8 cellular contexts compared by ENCODE assay signal in the genomic region with DNA sequence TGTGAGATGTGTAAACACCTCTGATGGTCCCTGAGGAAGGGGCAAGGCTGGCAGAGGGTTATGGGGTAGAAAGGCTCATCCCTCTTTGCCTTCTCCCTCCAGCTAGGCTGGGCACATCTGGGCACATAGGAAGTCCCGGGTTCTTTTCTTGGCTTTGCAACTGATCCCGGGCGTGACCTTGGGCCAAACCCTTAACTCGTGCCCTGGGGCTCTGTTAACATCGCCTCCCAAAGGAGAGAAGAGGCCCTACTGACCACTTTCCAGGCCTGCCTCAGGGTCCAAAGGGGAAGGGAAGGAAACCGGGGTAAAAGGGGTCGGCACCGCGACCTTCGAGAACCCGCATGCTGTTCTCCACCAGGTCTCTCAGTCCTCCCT. TPM values are rescaled to one million over a fixed set of nuclear protein-coding genes. Genes with fewer than 3 reads are reported as not detected.
DNase-seq lines count a peak whose midpoint lies in the region; ATAC-seq and TF ChIP-seq lines count a peak whose summit lies in the region.

No MANE protein-coding gene starts in this region.

- peak overlapping the region; percentile 52 for H3K9ac ChIP-seq in SU-DHL-6 (ENCODE audit: low read length)

- DNase-seq in ELF-1 (ENCODE audit: low read depth, low spot score) (peak; percentile 15), heart right ventricle (no peak), gastrocnemius medialis (peak; percentile 35 to 54), GM19238 (ENCODE audit: insufficient read length, low spot score) (no peak), NCI-H2029 (lab: John Stamatoyannopoulos, UW) (no peak), endothelial cell (ENCODE audit: low spot score) (no peak)

- no peaks in the 10 kb centered on the region for H3K27me3 ChIP-seq in SU-DHL-6 (ENCODE audit: low read length)
- H3K27me3 ChIP-seq in heart right ventricle = no peaks in the 10 kb centered on the region
- H3K27me3 ChIP-seq in gastrocnemius medialis = no peaks in the 10 kb centered on the region

- peak overlapping the region; percentile 79 for H3K4me2 ChIP-seq in SU-DHL-6 (ENCODE audit: low read depth, low read length, poor library complexity, severe bottlenecking)

- H3K36me3 ChIP-seq in SU-DHL-6 (ENCODE audit: low read length) = no peaks in the 10 kb centered on the region
- H3K36me3 ChIP-seq in heart right ventricle = peaks cover 0 to 21% (median 0%) of the 10 kb centered on the region in 9 donors
- no peaks in the 10 kb centered on the region for H3K36me3 ChIP-seq in gastrocnemius medialis

- no peak overlapping the region for H3K27ac Mint-ChIP-seq in endothelial cell (ENCODE audit: unreplicated experiment)

- intact Hi-C loops in heart right ventricle (cut with DNase I) = no loop called here
- intact Hi-C loops in gastrocnemius medialis (cut with DNase I; ENCODE audit: low total_unique reads) = loop anchor here (5.0 to 10.0 kb wide), 2 partner anchors 108 to 210 kb away; a partner anchor contains a TSS

- no peaks in the 10 kb centered on the region for H3K9me3 ChIP-seq in SU-DHL-6 (ENCODE audit: insufficient read depth, low read length)
- no peaks in the 10 kb centered on the region for H3K9me3 ChIP-seq in heart right ventricle
- no peaks in the 10 kb centered on the region for H3K9me3 ChIP-seq in gastrocnemius medialis

- H3K27ac ChIP-seq in SU-DHL-6 (ENCODE audit: low read depth, low read length) (no peak overlapping the region), heart right ventricle (peak overlapping the region; percentile 65 to 95 (median 92)), gastrocnemius medialis (peak overlapping the region; percentile 88 to 97 (median 92))

- no peaks in the 10 kb centered on the region for H3K79me2 ChIP-seq in SU-DHL-6 (ENCODE audit: insufficient read depth, low read length)

- no peaks in the 10 kb centered on the region for H3K9me2 ChIP-seq in SU-DHL-6 (replicated peaks; ENCODE audit: insufficient read depth, low read length)

- H4K20me1 ChIP-seq in SU-DHL-6 (ENCODE audit: low read depth, low read length) = no peaks in the 10 kb centered on the region

- H3K27me3 Mint-ChIP-seq in endothelial cell (ENCODE audit: unreplicated experiment) = peaks cover 17% of the 10 kb centered on the region

- peak overlapping the region; percentile 40 for H3K4me3 ChIP-seq in SU-DHL-6 (ENCODE audit: insufficient read depth, low read length, poor library complexity, severe bottlenecking)
- peak overlapping the region; percentile 39 to 92 (median 78) for H3K4me3 ChIP-seq in heart right ventricle
- H3K4me3 ChIP-seq in gastrocnemius medialis = peak overlapping the region; percentile 81 to 92 (median 86)

- no peak for ATAC-seq in heart right ventricle
- ATAC-seq in gastrocnemius medialis = peak; percentile 4 to 15
- ATAC-seq in HG02852 (IDR thresholded peaks at IDR 0.05; ENCODE audit: unreplicated experiment) = no peak

- TF ChIP-seq POLR2A in gastrocnemius medialis (IDR thresholded peaks at IDR 0.05) = no peak

- peaks cover 18% of the 10 kb centered on the region for H3K4me1 Mint-ChIP-seq in endothelial cell (ENCODE audit: unreplicated experiment)

- H3F3A ChIP-seq in SU-DHL-6 (ENCODE audit: insufficient read depth) = peaks cover 6% of the 10 kb centered on the region; the same call in 1 of the 2 replicates

- H3K4me1 ChIP-seq in heart right ventricle (peaks cover 11 to 62% (median 38%) of the 10 kb centered on the region in 9 donors), gastrocnemius medialis (peaks cover 31 to 39% of the 10 kb centered on the region in 2 donors)

- no peaks in the 10 kb centered on the region for H3K9me3 Mint-ChIP-seq in endothelial cell (ENCODE audit: unreplicated experiment)

- TF ChIP-seq CTCF in SU-DHL-6 (IDR thresholded peaks at IDR 0.05; ENCODE audit: insufficient read depth, low read length, poor library complexity, severe bottlenecking) (no peak), heart right ventricle (IDR thresholded peaks at IDR 0.05) (no peak), gastrocnemius medialis (IDR thresholded peaks at IDR 0.05 in 4 of 5, conservative IDR thresholded peaks at IDR 0.05 in 1 of 5) (no peak), endothelial cell (IDR thresholded peaks at IDR 0.05; ENCODE audit: unreplicated experiment) (no peak)

- WGBS in heart right ventricle, 2 donors = 14 to 16% methylated on average over 11 of the region's 11 CpGs

- peaks cover 12% of the 10 kb centered on the region for H3K36me3 Mint-ChIP-seq in endothelial cell (ENCODE audit: low read depth, unreplicated experiment)

- in situ Hi-C loops in gastrocnemius medialis (cut with MboI; ENCODE audit: low sequenced_read_pairs in 4 of 4) = no loop called here

- no peak overlapping the region for H3K4me3 Mint-ChIP-seq in endothelial cell (ENCODE audit: unreplicated experiment)

- peak overlapping the region; percentile 7 for H2AFZ ChIP-seq in SU-DHL-6 (ENCODE audit: low read depth, low read length, severe bottlenecking)

RNA-seq across cellular contexts. Expression of a gene that starts 0.5 kb away (rescaled TPM):
- total RNA-seq in heart right ventricle (10 to 100 TPM; 31.6 to 49.9 (median 43.4) TPM), gastrocnemius medialis (10 to 100 TPM; 12.6 to 27.4 (median 15.4) TPM), endothelial cell (ENCODE audit: unreplicated experiment) (4.0 TPM)
- 10 to 100 TPM; 19.9 to 28.7 TPM for polyA plus RNA-seq in heart right ventricle

RNA-seq across cellular contexts. Expression of a gene that starts 2.3 kb away (rescaled TPM):
- total RNA-seq in heart right ventricle (10 to 100 TPM; 10.6 to 19.0 (median 14.8) TPM), gastrocnemius medialis (1 to 10 TPM; 4.5 to 8.1 (median 7.5) TPM), endothelial cell (ENCODE audit: unreplicated experiment) (10.9 TPM)
- polyA plus RNA-seq in heart right ventricle = 10 to 100 TPM; 13.5 to 17.7 TPM

RNA-seq across cellular contexts. Expression of a gene that starts 44.6 kb away (rescaled TPM):
- total RNA-seq in heart right ventricle = 100 to 1,000 TPM in 1 of 10 donors, 10 to 100 TPM in 6, 1 to 10 TPM in 3; 5.4 to 131 (median 24.0) TPM
- polyA plus RNA-seq in heart right ventricle = 10 to 100 TPM in 1 of 2 donors, 1 to 10 TPM in 1; 8.9 to 21.1 TPM
- total RNA-seq in gastrocnemius medialis = 10 to 100 TPM in 2 of 4 donors, 1 to 10 TPM in 2; 3.3 to 50.5 (median 20.3) TPM
- total RNA-seq in endothelial cell (ENCODE audit: unreplicated experiment) = 2.6 TPM

RNA-seq across cellular contexts. Expression of a gene that starts 50.0 kb away (rescaled TPM):
- 100 to 1,000 TPM; 278 to 496 (median 334) TPM for total RNA-seq in heart right ventricle
- polyA plus RNA-seq in heart right ventricle = 100 to 1,000 TPM; 134 to 225 TPM
- 100 to 1,000 TPM; 235 to 466 (median 387) TPM for total RNA-seq in gastrocnemius medialis
- total RNA-seq in endothelial cell (ENCODE audit: unreplicated experiment) = 6.4 TPM

Comparison
In these comparisons a context has a peak if more than half of its experiments do, and no peak if none do; other contexts are left out.
1. DNase-seq: peak in ELF-1 (single experiment) and gastrocnemius medialis (2 of 2); none in heart right ventricle (0 of 2), GM19238 (single experiment), NCI-H2029 (single experiment) and endothelial cell (single experiment).
2. ATAC-seq: peak in gastrocnemius medialis (2 of 2); none in heart right ventricle (0 of 8) and HG02852 (single experiment).
3. Peak in every context shown above with its lines, with median percentiles within 50 percentile points of each other: H3K4me3 ChIP-seq.